In the genomic region with DNA sequence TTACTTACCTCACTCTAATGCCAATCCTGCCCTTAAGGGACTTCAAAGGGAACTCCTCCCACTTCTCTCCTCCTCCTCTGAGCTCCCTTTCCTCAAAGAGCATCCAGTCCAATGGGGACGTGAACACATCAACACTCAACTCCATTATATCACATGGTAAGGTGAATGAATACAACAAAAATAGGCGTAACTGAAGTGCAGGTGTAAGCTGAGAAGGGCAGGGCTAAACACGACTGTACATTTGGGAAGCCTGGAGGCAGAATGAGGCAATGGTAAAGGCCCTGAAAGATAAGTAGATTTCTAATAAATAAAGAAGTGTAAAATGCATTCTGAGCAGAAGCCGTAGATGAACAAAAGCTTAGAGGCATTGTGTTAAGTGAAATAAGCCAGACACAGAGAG, we compare ENCODE assay signal across 17 cellular contexts.
DNase-seq lines count a peak whose midpoint lies in the region; ATAC-seq and TF ChIP-seq lines count a peak whose summit lies in the region.
"Had no signal": no experiment of that assay in that cellular context is flagged by ENCODE, and none has a peak within 500 bp of the region (broad histone marks: within the 10 kb centered on the region; RNA-seq: fewer than 3 reads in every experiment).

No MANE protein-coding gene starts in this region.

- no peaks in the 10 kb centered on the region for H3F3A ChIP-seq in Loucy (ENCODE audit: low read depth)

- H3K36me3 Mint-ChIP-seq in activated CD4-positive, alpha-beta T cell treated with anti-CD3 and anti-CD28 coated beads, Interleukin-2, amount 10 ng/mL, durations not matched to agents 24 days and 14 days (ENCODE audit: low read depth) = peaks cover 2% of the 10 kb centered on the region
- H3K36me3 Mint-ChIP-seq in activated CD4-positive, alpha-beta T cell treated with anti-CD3 and anti-CD28 coated beads, Interleukin-2, amount 10 ng/mL, durations not matched to agents 7 days and 5 days (ENCODE audit: low read depth) = peaks cover 32% of the 10 kb centered on the region

- H3K27me3 Mint-ChIP-seq in activated CD4-positive, alpha-beta T cell treated with anti-CD3 and anti-CD28 coated beads, Interleukin-2, amount 10 ng/mL, durations not matched to agents 24 days and 14 days = no peaks in the 10 kb centered on the region
- no peaks in the 10 kb centered on the region for H3K27me3 Mint-ChIP-seq in activated CD4-positive, alpha-beta T cell treated with anti-CD3 and anti-CD28 coated beads, Interleukin-2, amount 10 ng/mL, durations not matched to agents 7 days and 5 days
- H3K27me3 Mint-ChIP-seq: CD8-positive, alpha-beta memory T cell had no signal

- CTCF ChIA-PET in activated CD4-positive, alpha-beta T cell treated with anti-CD3 and anti-CD28 coated beads, Interleukin-2, amount 10 ng/mL, durations not matched to agents 7 days and 5 days (lab: Charles Lee) = interaction anchor here (1.4 to 2.8 kb wide), 2 partner anchors 8 to 10 kb away, joined by 3 to 9 read pairs; no protein-coding TSS in a partner anchor

- H3K4me2 ChIP-seq in Loucy (ENCODE audit: low read depth, low read length, poor library complexity, severe bottlenecking) (no peak overlapping the region), parathyroid adenoma (ENCODE audit: low read length) (no peak overlapping the region)
- H3K4me2 ChIP-seq: A549 had no signal

- no peaks in the 10 kb centered on the region for H3K9me2 ChIP-seq in Loucy (replicated peaks; ENCODE audit: low read depth, low read length)

- H3K4me3 ChIP-seq in Loucy (ENCODE audit: low read length, poor library complexity, severe bottlenecking) (no peak overlapping the region), parathyroid adenoma (ENCODE audit: low read depth, low read length) (no peak overlapping the region)
- H3K4me3 ChIP-seq: A549, GM23248 had no signal

- DNase-seq in activated CD4-positive, alpha-beta T cell treated with anti-CD3 and anti-CD28 coated beads, Interleukin-2, amount 10 ng/mL, durations not matched to agents 24 days and 14 days = peak; percentile 13
- no peak for DNase-seq in activated CD4-positive, alpha-beta T cell treated with anti-CD3 and anti-CD28 coated beads, Interleukin-2, amount 10 ng/mL, durations not matched to agents 7 days and 5 days
- DNase-seq in HCEC 1CT (no peak), NK-92 (lab: John Stamatoyannopoulos, UW; ENCODE audit: unreplicated experiment) (no peak)
- DNase-seq: CD8-positive, alpha-beta memory T cell; GM23248; NCI-H1105 treated with DMSO at 0.1 percent for 48 hours; NCI-H187; NCI-H446; NCI-H526 treated with DMSO at 0.1 percent for 48 hours; NK-92 treated with Interleukin-12 subunit alpha and Interleukin-12 subunit beta, amount 100 ng/mL, for 24 hours; Right ventricle myocardium superior had no signal

- H3K4me1 Mint-ChIP-seq in activated CD4-positive, alpha-beta T cell treated with anti-CD3 and anti-CD28 coated beads, Interleukin-2, amount 10 ng/mL, durations not matched to agents 24 days and 14 days = peaks cover 58% of the 10 kb centered on the region
- peaks cover 66% of the 10 kb centered on the region for H3K4me1 Mint-ChIP-seq in activated CD4-positive, alpha-beta T cell treated with anti-CD3 and anti-CD28 coated beads, Interleukin-2, amount 10 ng/mL, durations not matched to agents 7 days and 5 days

- H4K20me1 ChIP-seq in Loucy (ENCODE audit: insufficient read depth, low read length, poor library complexity, severe bottlenecking) = no peaks in the 10 kb centered on the region

- H3K4me3 Mint-ChIP-seq in activated CD4-positive, alpha-beta T cell treated with anti-CD3 and anti-CD28 coated beads, Interleukin-2, amount 10 ng/mL, durations not matched to agents 24 days and 14 days = no peak overlapping the region
- H3K4me3 Mint-ChIP-seq in activated CD4-positive, alpha-beta T cell treated with anti-CD3 and anti-CD28 coated beads, Interleukin-2, amount 10 ng/mL, durations not matched to agents 7 days and 5 days = no peak overlapping the region
- H3K4me3 Mint-ChIP-seq: CD8-positive, alpha-beta memory T cell had no signal

- no peaks in the 10 kb centered on the region for H3K9me3 ChIP-seq in Loucy (ENCODE audit: insufficient read depth, low read depth, low read length)
- no peaks in the 10 kb centered on the region for H3K9me3 ChIP-seq in parathyroid adenoma (ENCODE audit: control insufficient read depth, low read length)
- H3K9me3 ChIP-seq: A549 had no signal

- H3K27me3 ChIP-seq in Loucy (ENCODE audit: insufficient read depth, low read length, poor library complexity, severe bottlenecking) (no peaks in the 10 kb centered on the region), parathyroid adenoma (ENCODE audit: control insufficient read depth, insufficient read depth, low read length) (no peaks in the 10 kb centered on the region)

- peak overlapping the region; percentile 65; the same call in 1 of the 2 replicates for H2AFZ ChIP-seq in Loucy (ENCODE audit: low read length)
- peak overlapping the region; percentile 34 for H2AFZ ChIP-seq in parathyroid adenoma
- H2AFZ ChIP-seq: GM23248 had no signal

- H3K27ac ChIP-seq in parathyroid adenoma = no peak overlapping the region
- H3K27ac ChIP-seq: A549, GM23248 had no signal

- intact Hi-C loops in activated CD4-positive, alpha-beta T cell treated with anti-CD3 and anti-CD28 coated beads, Interleukin-2, amount 10 ng/mL, durations not matched to agents 24 days and 14 days (cut with micrococcal nuclease) = no loop called here

- peaks cover 3% of the 10 kb centered on the region for H3K9me3 Mint-ChIP-seq in activated CD4-positive, alpha-beta T cell treated with anti-CD3 and anti-CD28 coated beads, Interleukin-2, amount 10 ng/mL, durations not matched to agents 24 days and 14 days
- H3K9me3 Mint-ChIP-seq in activated CD4-positive, alpha-beta T cell treated with anti-CD3 and anti-CD28 coated beads, Interleukin-2, amount 10 ng/mL, durations not matched to agents 7 days and 5 days = peaks cover 28% of the 10 kb centered on the region
- H3K9me3 Mint-ChIP-seq: CD8-positive, alpha-beta memory T cell had no signal

- H3K9ac ChIP-seq in Loucy (ENCODE audit: low read depth, low read length, poor library complexity, severe bottlenecking) = no peak overlapping the region
- H3K9ac ChIP-seq in parathyroid adenoma = no peak overlapping the region
- H3K9ac ChIP-seq: GM23248 had no signal

- H3K79me2 ChIP-seq in Loucy (ENCODE audit: insufficient read depth, low read length) (no peaks in the 10 kb centered on the region), parathyroid adenoma (no peaks in the 10 kb centered on the region)

- ATAC-seq in esophagus mucosa = peak; percentile 46
- ATAC-seq: A549, HCT116 had no signal

- H3K36me3 ChIP-seq in Loucy (ENCODE audit: insufficient read depth, low read length) = no peaks in the 10 kb centered on the region
- no peaks in the 10 kb centered on the region for H3K36me3 ChIP-seq in parathyroid adenoma (ENCODE audit: control insufficient read depth, insufficient read depth, low read length)

- TF ChIP-seq CTCF in Loucy (conservative IDR thresholded peaks at IDR 0.05; ENCODE audit: low read length) (no peak), parathyroid adenoma (IDR thresholded peaks at IDR 0.05) (no peak)

- no peak overlapping the region for H3K27ac Mint-ChIP-seq in activated CD4-positive, alpha-beta T cell treated with anti-CD3 and anti-CD28 coated beads, Interleukin-2, amount 10 ng/mL, durations not matched to agents 24 days and 14 days
- H3K27ac Mint-ChIP-seq in activated CD4-positive, alpha-beta T cell treated with anti-CD3 and anti-CD28 coated beads, Interleukin-2, amount 10 ng/mL, durations not matched to agents 7 days and 5 days = no peak overlapping the region

- POLR2A ChIA-PET in activated CD4-positive, alpha-beta T cell treated with anti-CD3 and anti-CD28 coated beads, Interleukin-2, amount 10 ng/mL, durations not matched to agents 7 days and 5 days (lab: Charles Lee) = no interaction called here

- peaks cover 25% of the 10 kb centered on the region for H3K4me1 ChIP-seq in Loucy (ENCODE audit: insufficient read depth, low read length, poor library complexity, severe bottlenecking)
- peaks cover 8% of the 10 kb centered on the region for H3K4me1 ChIP-seq in parathyroid adenoma
- H3K4me1 ChIP-seq: A549 had no signal
